ENCODE assay signal across 10 cellular contexts in the genomic region with DNA sequence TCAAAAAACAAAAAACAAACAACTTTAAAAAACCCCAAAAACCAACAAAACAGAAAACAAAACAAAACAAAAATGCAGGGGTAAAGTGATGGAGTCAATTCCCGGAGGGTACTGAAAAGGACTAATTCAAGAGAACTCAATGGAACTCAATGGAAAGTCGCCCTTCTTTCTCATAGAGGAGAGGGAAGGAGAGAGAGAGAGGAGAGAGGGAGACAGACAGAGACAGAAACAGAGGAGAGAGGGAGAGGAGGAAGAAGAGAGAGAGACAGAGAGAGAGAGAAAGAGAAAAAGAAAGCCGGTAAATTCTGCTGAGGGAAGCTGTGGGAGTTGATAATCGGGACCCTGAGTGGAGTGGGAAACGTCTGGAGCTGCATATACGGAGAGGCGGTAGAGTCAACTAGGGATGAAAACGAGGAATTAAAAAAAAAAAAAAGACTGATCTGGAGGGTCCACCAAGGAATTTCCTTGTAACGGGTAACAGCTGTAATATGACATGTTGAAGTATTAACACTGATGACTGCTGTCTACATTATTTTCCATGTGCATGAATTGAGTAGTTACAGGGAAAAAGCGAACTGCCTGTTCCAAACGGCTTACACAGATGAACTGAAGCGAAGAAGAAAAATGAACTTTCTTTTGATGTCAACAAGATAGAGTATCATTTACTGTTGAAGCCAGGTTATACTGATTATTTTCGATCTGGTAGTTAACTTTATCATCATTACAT. TPM values are rescaled to one million over a fixed set of nuclear protein-coding genes. Genes with fewer than 3 reads are reported as not detected.
DNase-seq lines count a peak whose midpoint lies in the region; ATAC-seq and TF ChIP-seq lines count a peak whose summit lies in the region.
"Had no signal": no experiment of that assay in that cellular context is flagged by ENCODE, and none has a peak within 500 bp of the region (broad histone marks: within the 10 kb centered on the region; RNA-seq: fewer than 3 reads in every experiment).

No MANE protein-coding gene starts in this region.

- H3K36me3 Mint-ChIP-seq in naive thymus-derived CD4-positive, alpha-beta T cell, result no peaks in the 10 kb centered on the region
- H3K36me3 Mint-ChIP-seq in activated CD4-positive, alpha-beta T cell treated with anti-CD3 and anti-CD28 coated beads, Interleukin-2, amount 10 ng/mL, durations not matched to agents 24 days and 14 days (ENCODE audit: low read depth), result peaks cover 2% of the 10 kb centered on the region
- H3K36me3 Mint-ChIP-seq: memory B cell had no signal

- no peaks in the 10 kb centered on the region for H3K9me3 ChIP-seq in duodenal mucosa (ENCODE audit: control insufficient read depth in 1 of 2, low read length in 2 of 2)
- H3K9me3 ChIP-seq in naive thymus-derived CD4-positive, alpha-beta T cell (ENCODE audit: control insufficient read depth in 2 of 3, low read length in 3 of 3), result no peaks in the 10 kb centered on the region

- peak overlapping the region in 1 of 10 donors; percentile 67 for H3K4me3 Mint-ChIP-seq in naive thymus-derived CD4-positive, alpha-beta T cell
- no peak overlapping the region for H3K4me3 Mint-ChIP-seq in activated CD4-positive, alpha-beta T cell treated with anti-CD3 and anti-CD28 coated beads, Interleukin-2, amount 10 ng/mL, durations not matched to agents 24 days and 14 days
- H3K4me3 Mint-ChIP-seq: memory B cell; T-helper 1 cell treated with Interleukin-12 subunit alpha and Interleukin-12 subunit beta and Interleukin-4 antibody, amounts not matched to agents 30 μg/mL and 1 μg/mL, for 36 hours had no signal

- CTCF ChIA-PET in BJ (lab: Yijun Ruan, JAX), result interaction anchor here (0.6 to 1.2 kb wide), 2 partner anchors 14 to 190 kb away, joined by 3 to 5 read pairs; no protein-coding TSS in a partner anchor
- CTCF ChIA-PET in naive thymus-derived CD4-positive, alpha-beta T cell (lab: Charles Lee), result interaction anchor here (0.6 kb wide), 1 partner anchor 188 kb away, joined by 3 read pairs; no protein-coding TSS in a partner anchor

- ATAC-seq in naive thymus-derived CD4-positive, alpha-beta T cell, result no peak

- peak overlapping the region; percentile 61 to 71 for H3K9ac ChIP-seq in duodenal mucosa (ENCODE audit: low read depth in 1 of 2, low read length in 2 of 2)

- peak overlapping the region; percentile 54 for H3K4me3 ChIP-seq in BJ (ENCODE audit: low read depth, low read length)
- peak overlapping the region; percentile 56 for H3K4me3 ChIP-seq in LNCaP clone FGC (ENCODE audit: low read depth, low read length)
- H3K4me3 ChIP-seq in duodenal mucosa (ENCODE audit: low read depth in 1 of 2, low read length in 2 of 2), result peak overlapping the region; percentile 71 to 72
- peak overlapping the region; percentile 69 for H3K4me3 ChIP-seq in naive thymus-derived CD4-positive, alpha-beta T cell (ENCODE audit: low read length)

- intact Hi-C loops in naive thymus-derived CD4-positive, alpha-beta T cell (cut with micrococcal nuclease), result loop anchor here in 1 of 2 donors (2.0 to 5.0 kb wide), 2 partner anchors 18 to 121 kb away; a partner anchor contains a TSS
- intact Hi-C loops in activated CD4-positive, alpha-beta T cell treated with anti-CD3 and anti-CD28 coated beads, Interleukin-2, amount 10 ng/mL, durations not matched to agents 24 days and 14 days (cut with micrococcal nuclease), result loop anchor here (2.0 to 10.0 kb wide), 3 partner anchors 18 to 204 kb away; a partner anchor contains a TSS

- TF ChIP-seq CTCF in BJ (IDR thresholded peaks at IDR 0.05; ENCODE audit: insufficient read depth, low read depth, low read length), result no peak
- TF ChIP-seq CTCF in LNCaP clone FGC (IDR thresholded peaks at IDR 0.05; ENCODE audit: control insufficient read depth, extremely low read depth, insufficient read depth), result no peak

- POLR2A ChIA-PET in BJ (lab: Charles Lee), result interaction anchor here (0.7 kb wide), 1 partner anchor 451 kb away, joined by 6 read pairs; no protein-coding TSS in a partner anchor
- POLR2A ChIA-PET in naive thymus-derived CD4-positive, alpha-beta T cell (lab: Charles Lee), result interaction anchor here (0.7 kb wide), 1 partner anchor 12 kb away, joined by 3 read pairs; no protein-coding TSS in a partner anchor

- no peaks in the 10 kb centered on the region for H3K9me3 Mint-ChIP-seq in naive thymus-derived CD4-positive, alpha-beta T cell
- no peaks in the 10 kb centered on the region for H3K9me3 Mint-ChIP-seq in activated CD4-positive, alpha-beta T cell treated with anti-CD3 and anti-CD28 coated beads, Interleukin-2, amount 10 ng/mL, durations not matched to agents 24 days and 14 days
- H3K9me3 Mint-ChIP-seq: memory B cell; T-helper 1 cell treated with Interleukin-12 subunit alpha and Interleukin-12 subunit beta and Interleukin-4 antibody, amounts not matched to agents 30 μg/mL and 1 μg/mL, for 36 hours had no signal

- peaks cover 10 to 19% (median 13%) of the 10 kb centered on the region in 7 donors for H3K4me1 Mint-ChIP-seq in naive thymus-derived CD4-positive, alpha-beta T cell
- H3K4me1 Mint-ChIP-seq in activated CD4-positive, alpha-beta T cell treated with anti-CD3 and anti-CD28 coated beads, Interleukin-2, amount 10 ng/mL, durations not matched to agents 24 days and 14 days, result peaks cover 12% of the 10 kb centered on the region

- H3K36me3 ChIP-seq in BJ (ENCODE audit: control insufficient read depth, insufficient read depth, low read length), result no peaks in the 10 kb centered on the region
- H3K36me3 ChIP-seq in duodenal mucosa (ENCODE audit: control insufficient read depth in 1 of 2, insufficient read depth in 2 of 2, low read length in 2 of 2), result no peaks in the 10 kb centered on the region
- peaks cover 0 to 5% (median 0%) of the 10 kb centered on the region in 3 experiments for H3K36me3 ChIP-seq in naive thymus-derived CD4-positive, alpha-beta T cell (ENCODE audit: control insufficient read depth in 2 of 3, insufficient read depth in 3 of 3, low read length in 3 of 3)

- peak overlapping the region in 1 of 9 donors; percentile 15 for H3K27ac Mint-ChIP-seq in naive thymus-derived CD4-positive, alpha-beta T cell
- H3K27ac Mint-ChIP-seq in activated CD4-positive, alpha-beta T cell treated with anti-CD3 and anti-CD28 coated beads, Interleukin-2, amount 10 ng/mL, durations not matched to agents 24 days and 14 days, result no peak overlapping the region
- H3K27ac Mint-ChIP-seq: T-helper 1 cell treated with Interleukin-12 subunit alpha and Interleukin-12 subunit beta and Interleukin-4 antibody, amounts not matched to agents 30 μg/mL and 1 μg/mL, for 36 hours had no signal

- H3K4me1 ChIP-seq in duodenal mucosa (ENCODE audit: control insufficient read depth in 1 of 2, insufficient read depth in 2 of 2, low read length in 2 of 2), result peaks cover 15 to 21% of the 10 kb centered on the region in 2 donors
- H3K4me1 ChIP-seq in naive thymus-derived CD4-positive, alpha-beta T cell (ENCODE audit: control insufficient read depth in 2 of 2, insufficient read depth in 2 of 2, low read length in 2 of 2), result peaks cover 7 to 9% of the 10 kb centered on the region in 2 donors

- H3K27ac ChIP-seq in duodenal mucosa (ENCODE audit: low read depth, low read length), result peak overlapping the region; percentile 83
- no peak overlapping the region for H3K27ac ChIP-seq in naive thymus-derived CD4-positive, alpha-beta T cell (ENCODE audit: low read depth, low read length)

- no peak for DNase-seq in BJ (ENCODE audit: low read depth)
- DNase-seq in LNCaP clone FGC (ENCODE audit: low read depth), result no peak
- DNase-seq in naive thymus-derived CD4-positive, alpha-beta T cell, result no peak
- no peak for DNase-seq in NCI-H2081 (lab: John Stamatoyannopoulos, UW)
- DNase-seq in T-helper 9 cell, result no peak
- no peak for DNase-seq in activated CD4-positive, alpha-beta T cell treated with anti-CD3 and anti-CD28 coated beads, Interleukin-2, amount 10 ng/mL, durations not matched to agents 24 days and 14 days
- no peak for DNase-seq in KG1 (lab: John Stamatoyannopoulos, UW)

- peaks cover 0 to 3% (median 0%) of the 10 kb centered on the region in 5 donors for H3K27me3 Mint-ChIP-seq in naive thymus-derived CD4-positive, alpha-beta T cell
- H3K27me3 Mint-ChIP-seq in activated CD4-positive, alpha-beta T cell treated with anti-CD3 and anti-CD28 coated beads, Interleukin-2, amount 10 ng/mL, durations not matched to agents 24 days and 14 days, result no peaks in the 10 kb centered on the region
- H3K27me3 Mint-ChIP-seq: memory B cell had no signal

- no peaks in the 10 kb centered on the region for H3K27me3 ChIP-seq in BJ (ENCODE audit: control insufficient read depth, insufficient read depth, low read length)
- no peaks in the 10 kb centered on the region for H3K27me3 ChIP-seq in duodenal mucosa (ENCODE audit: control insufficient read depth in 1 of 2, insufficient read depth in 2 of 2, low read length in 2 of 2)
- H3K27me3 ChIP-seq in naive thymus-derived CD4-positive, alpha-beta T cell (ENCODE audit: control insufficient read depth in 2 of 2, insufficient read depth in 2 of 2, low read length in 2 of 2), result no peaks in the 10 kb centered on the region

RNA-seq across cellular contexts. Expression of a gene that starts 1.0 kb away (rescaled TPM):
- 0.85 and 1.2 TPM in 2 replicates for polyA plus RNA-seq in BJ (2011; rRNA removed)
- 0.62 and 2.0 TPM in 2 replicates for polyA minus RNA-seq in BJ (2011; rRNA and poly(A)+ RNA removed)
- 1 to 10 TPM in 1 of 5 experiments, not detected in 4; 1.7 TPM for total RNA-seq in naive thymus-derived CD4-positive, alpha-beta T cell
- polyA plus RNA-seq in naive thymus-derived CD4-positive, alpha-beta T cell, result under 1 TPM; 0.30 to 0.41 TPM
- 0.82 and 1.6 TPM in 2 replicates for total RNA-seq in activated CD4-positive, alpha-beta T cell treated with anti-CD3 and anti-CD28 coated beads, Interleukin-2, amount 10 ng/mL, durations not matched to agents 24 days and 14 days

RNA-seq across cellular contexts. Expression of a gene that starts 4.6 kb away (rescaled TPM):
- 9.0 and 17.7 TPM in 2 replicates for polyA plus RNA-seq in BJ (2011; rRNA removed)
- 0.43 and 0.82 TPM in 2 replicates for polyA minus RNA-seq in BJ (2011; rRNA and poly(A)+ RNA removed)
- 10 to 100 TPM; 11.8 to 39.5 (median 31.2) TPM for total RNA-seq in naive thymus-derived CD4-positive, alpha-beta T cell
- 10 to 100 TPM; 17.5 to 17.9 TPM for polyA plus RNA-seq in naive thymus-derived CD4-positive, alpha-beta T cell
- 45.2 and 46.0 TPM in 2 replicates for total RNA-seq in activated CD4-positive, alpha-beta T cell treated with anti-CD3 and anti-CD28 coated beads, Interleukin-2, amount 10 ng/mL, durations not matched to agents 24 days and 14 days

RNA-seq across cellular contexts. Expression of a gene that starts 17.2 kb away (rescaled TPM):
- 5.7 and 6.9 TPM in 2 replicates for polyA plus RNA-seq in BJ (2011; rRNA removed)
- 4.5 and 8.4 TPM in 2 replicates for polyA minus RNA-seq in BJ (2011; rRNA and poly(A)+ RNA removed)
- total RNA-seq in naive thymus-derived CD4-positive, alpha-beta T cell, result 10 to 100 TPM; 19.9 to 26.7 (median 20.5) TPM
- polyA plus RNA-seq in naive thymus-derived CD4-positive, alpha-beta T cell, result 10 to 100 TPM; 11.4 to 15.6 TPM
- 27.7 and 28.3 TPM in 2 replicates for total RNA-seq in activated CD4-positive, alpha-beta T cell treated with anti-CD3 and anti-CD28 coated beads, Interleukin-2, amount 10 ng/mL, durations not matched to agents 24 days and 14 days

RNA-seq across cellular contexts. Expression of a gene that starts 58.4 kb away (rescaled TPM):
- 38.1 and 53.4 TPM in 2 replicates for polyA plus RNA-seq in BJ (2011; rRNA removed)
- 36.4 and 38.5 TPM in 2 replicates for polyA minus RNA-seq in BJ (2011; rRNA and poly(A)+ RNA removed)
- total RNA-seq in naive thymus-derived CD4-positive, alpha-beta T cell, result 100 to 1,000 TPM in 2 of 5 experiments, 10 to 100 TPM in 3; 81.7 to 141 (median 84.7) TPM
- polyA plus RNA-seq in naive thymus-derived CD4-positive, alpha-beta T cell, result 10 to 100 TPM; 16.6 to 17.2 TPM
- 66.6 and 68.8 TPM in 2 replicates for total RNA-seq in activated CD4-positive, alpha-beta T cell treated with anti-CD3 and anti-CD28 coated beads, Interleukin-2, amount 10 ng/mL, durations not matched to agents 24 days and 14 days
